Comparison of ENCODE assay signal across 10 cellular contexts in the genomic region with DNA sequence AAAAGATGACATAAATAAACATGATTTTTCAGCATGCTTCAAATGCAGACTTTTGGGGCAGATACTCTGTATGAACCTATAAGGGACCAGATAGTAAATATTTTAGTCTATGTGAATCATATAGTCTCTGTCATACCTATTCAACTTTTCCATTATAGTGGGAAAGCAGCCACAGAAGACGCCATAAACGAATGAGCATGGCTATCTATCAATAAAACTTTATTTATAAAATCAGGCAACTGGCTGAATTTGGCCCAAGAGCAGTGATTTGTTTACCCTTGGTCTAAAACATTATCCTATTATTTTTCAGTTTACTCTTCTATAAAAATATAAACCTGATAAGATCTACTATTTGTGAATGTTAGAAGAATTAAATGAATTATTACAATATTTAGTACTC.
"Had no signal": no experiment of that assay in that cellular context is flagged by ENCODE, and none has a peak within 500 bp of the region (broad histone marks: within the 10 kb centered on the region; RNA-seq: fewer than 3 reads in every experiment).

No MANE protein-coding gene starts in this region.

- H3K9ac ChIP-seq: GM23248 had no signal

- ATAC-seq: GM23338, HCT116 had no signal

- H3K9me3 ChIP-seq: HAP-1 had no signal

- H3K36me3 ChIP-seq: HAP-1 had no signal

- DNase-seq: GM23248, GOT3, H7, H9, HCEC 1CT had no signal

- FAIRE-seq: H1, H54 had no signal

- H3K27ac Mint-ChIP-seq: GM23338 had no signal

- H2AFZ ChIP-seq: GM23248, GM23338 had no signal

- H3K4me1 Mint-ChIP-seq: GM23338, H9 had no signal

- H3K4me2 ChIP-seq: GM23338 had no signal

- H3K4me3 ChIP-seq: GM23248, GM23338, HAP-1 had no signal

- H3K9me3 Mint-ChIP-seq: GM23338, H9 had no signal

- H3K4me1 ChIP-seq: HAP-1 had no signal

- H3K4me3 Mint-ChIP-seq: GM23338, H9 had no signal
